In genomic region chr6:122719176-122719575, GRCh38 we compare ENCODE assay signal across 16 cellular contexts.
DNase-seq lines count a peak whose midpoint lies in the region; ATAC-seq lines count a peak whose summit lies in the region.
"Had no signal": no experiment of that assay in that cellular context is flagged by ENCODE, and none has a peak within 500 bp of the region (broad histone marks: within the 10 kb centered on the region; RNA-seq: fewer than 3 reads in every experiment).

No MANE protein-coding gene starts in this region.

- H3K27ac Mint-ChIP-seq in dendritic cell treated with granulocyte-macrophage colony-stimulating factor and Interleukin-4, amounts not matched to agents 40 ng/mL and 50 ng/mL, for 4 days = peak overlapping the region; percentile 26

- H3K9me3 Mint-ChIP-seq in dendritic cell treated with granulocyte-macrophage colony-stimulating factor and Interleukin-4, amounts not matched to agents 40 ng/mL and 50 ng/mL, for 4 days = no peaks in the 10 kb centered on the region

- H3K9me3 ChIP-seq in aorta (ENCODE audit: control insufficient read depth, low read length) = no peaks in the 10 kb centered on the region

- no peak overlapping the region for H3K4me3 ChIP-seq in aorta (ENCODE audit: low read length in 2 of 2)
- H3K4me3 ChIP-seq: K562 had no signal

- H3K4me1 Mint-ChIP-seq in dendritic cell treated with granulocyte-macrophage colony-stimulating factor and Interleukin-4, amounts not matched to agents 40 ng/mL and 50 ng/mL, for 4 days (ENCODE audit: low read depth) = peaks cover 33% of the 10 kb centered on the region

- H3K4me3 Mint-ChIP-seq in dendritic cell treated with granulocyte-macrophage colony-stimulating factor and Interleukin-4, amounts not matched to agents 40 ng/mL and 50 ng/mL, for 4 days = no peak overlapping the region

- no peaks in the 10 kb centered on the region for H3K36me3 ChIP-seq in aorta (ENCODE audit: control insufficient read depth in 1 of 2, insufficient read depth in 2 of 2, low read length in 1 of 2)

- H3K27me3 ChIP-seq in aorta (ENCODE audit: control insufficient read depth in 1 of 2, insufficient read depth in 2 of 2, low read length in 1 of 2) = no peaks in the 10 kb centered on the region

- no peak for ATAC-seq in left cardiac atrium
- no peak for ATAC-seq in aorta (ENCODE audit: low FRiP score)
- ATAC-seq: K562 had no signal

- H3K36me3 Mint-ChIP-seq in dendritic cell treated with granulocyte-macrophage colony-stimulating factor and Interleukin-4, amounts not matched to agents 40 ng/mL and 50 ng/mL, for 4 days (ENCODE audit: low read depth) = no peaks in the 10 kb centered on the region

- intact Hi-C loops in dendritic cell treated with granulocyte-macrophage colony-stimulating factor and Interleukin-4, amounts not matched to agents 40 ng/mL and 50 ng/mL, for 4 days (cut with micrococcal nuclease) = no loop called here
- intact Hi-C loops in left cardiac atrium (cut with DNase I) = no loop called here
- intact Hi-C loops in aorta (cut with DNase I) = no loop called here

- DNase-seq in G401 (ENCODE audit: low spot score) (peak; percentile 68), NCI-H146 treated with DMSO at 0.1 percent for 48 hours (lab: John Stamatoyannopoulos, UW; ENCODE audit: unreplicated experiment) (peak; percentile 97), NCI-H774 (lab: John Stamatoyannopoulos, UW) (peak; percentile 80), left cardiac atrium (no peak), aorta (no peak)
- DNase-seq in stimulated activated CD4-positive, alpha-beta T cell treated with anti-CD3 and anti-CD28 coated beads, Interleukin-2, amount 100 ng/mL, for 24 hours = no peak
- DNase-seq: DMS153, EL, NCI-H1105, NCI-H82, RPMI8226, SIG-M5, T-helper 2 cell had no signal

- H3K27ac ChIP-seq in aorta (ENCODE audit: low read depth in 1 of 2, low read length in 2 of 2) = no peak overlapping the region
- H3K27ac ChIP-seq: C4-2B had no signal

- H3K4me1 ChIP-seq in aorta (ENCODE audit: control insufficient read depth in 1 of 2, insufficient read depth in 2 of 2, low read length in 2 of 2) = no peaks in the 10 kb centered on the region

- in situ Hi-C loops in G401 (cut with HindIII; ENCODE audit: low sequenced_read_pairs) = no loop called here

- no peaks in the 10 kb centered on the region for H3K27me3 Mint-ChIP-seq in dendritic cell treated with granulocyte-macrophage colony-stimulating factor and Interleukin-4, amounts not matched to agents 40 ng/mL and 50 ng/mL, for 4 days

Comparison
In these comparisons a context has a peak if more than half of its experiments do, and no peak if none do; other contexts are left out.
1. DNase-seq: peak in G401 (single experiment), NCI-H146 treated with DMSO at 0.1 percent for 48 hours (single experiment) and NCI-H774 (single experiment); none in left cardiac atrium (single experiment), aorta (0 of 2) and stimulated activated CD4-positive, alpha-beta T cell treated with anti-CD3 and anti-CD28 coated beads, Interleukin-2, amount 100 ng/mL, for 24 hours (0 of 2).